Comparison of ENCODE assay signal across 11 cellular contexts in the genomic region with DNA sequence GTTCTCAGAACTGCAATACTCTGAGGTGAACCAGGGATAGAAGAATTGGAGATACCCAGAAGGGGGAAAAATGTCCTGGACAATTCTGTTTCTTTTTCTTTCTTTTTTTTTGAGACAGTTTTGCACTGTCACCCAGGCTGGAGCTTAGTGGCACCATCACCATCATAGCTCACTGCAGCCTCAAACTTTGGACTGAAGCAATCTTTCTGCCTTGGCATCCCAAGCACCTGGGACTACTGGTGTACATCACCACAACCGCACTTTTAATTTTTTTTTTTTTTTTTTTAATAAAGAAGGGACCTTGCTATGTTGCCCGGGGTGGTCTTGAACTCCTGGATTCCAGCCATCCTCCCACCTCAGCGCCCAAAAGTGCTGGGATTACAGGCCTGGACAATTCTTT. TPM values are rescaled to one million over a fixed set of nuclear protein-coding genes. Genes with fewer than 3 reads are reported as not detected.
DNase-seq lines count a peak whose midpoint lies in the region; ATAC-seq and TF ChIP-seq lines count a peak whose summit lies in the region.
"Had no signal": no experiment of that assay in that cellular context is flagged by ENCODE, and none has a peak within 500 bp of the region (broad histone marks: within the 10 kb centered on the region; RNA-seq: fewer than 3 reads in every experiment).

No MANE protein-coding gene starts in this region.

- CTCF ChIA-PET in activated naive CD4-positive, alpha-beta T cell treated with anti-CD3 and anti-CD28 coated beads for 36 hours (lab: Charles Lee) = interaction anchor here (0.6 to 1.0 kb wide), 3 partner anchors 8 to 227 kb away, joined by 3 read pairs; a partner anchor contains a TSS

- peaks cover 58% of the 10 kb centered on the region for H3K4me1 Mint-ChIP-seq in activated naive CD4-positive, alpha-beta T cell treated with anti-CD3 and anti-CD28 coated beads for 36 hours (ENCODE audit: low read depth)
- peaks cover 54% of the 10 kb centered on the region for H3K4me1 Mint-ChIP-seq in dendritic cell treated with granulocyte-macrophage colony-stimulating factor and Interleukin-4, amounts not matched to agents 40 ng/mL and 50 ng/mL, for 4 days (ENCODE audit: low read depth)

- H3K79me2 ChIP-seq in OCI-LY1 (ENCODE audit: insufficient read depth, low read length) = peaks cover 64% of the 10 kb centered on the region

- no peak overlapping the region for H2AFZ ChIP-seq in OCI-LY1 (ENCODE audit: low read length)
- H2AFZ ChIP-seq: GM23338 had no signal

- no peak overlapping the region for H3K27ac Mint-ChIP-seq in activated naive CD4-positive, alpha-beta T cell treated with anti-CD3 and anti-CD28 coated beads for 36 hours
- H3K27ac Mint-ChIP-seq in dendritic cell treated with granulocyte-macrophage colony-stimulating factor and Interleukin-4, amounts not matched to agents 40 ng/mL and 50 ng/mL, for 4 days = peak overlapping the region; percentile 23
- H3K27ac Mint-ChIP-seq: GM23338 had no signal

- no peak for ATAC-seq in upper lobe of right lung
- no peak for ATAC-seq in HG03469 (IDR thresholded peaks at IDR 0.05; ENCODE audit: unreplicated experiment)
- ATAC-seq: GM23338 had no signal

- H3K36me3 Mint-ChIP-seq in activated naive CD4-positive, alpha-beta T cell treated with anti-CD3 and anti-CD28 coated beads for 36 hours (ENCODE audit: low read depth) = peaks cover 4% of the 10 kb centered on the region
- peaks cover 31% of the 10 kb centered on the region for H3K36me3 Mint-ChIP-seq in dendritic cell treated with granulocyte-macrophage colony-stimulating factor and Interleukin-4, amounts not matched to agents 40 ng/mL and 50 ng/mL, for 4 days (ENCODE audit: low read depth)

- H3K9me3 Mint-ChIP-seq in activated naive CD4-positive, alpha-beta T cell treated with anti-CD3 and anti-CD28 coated beads for 36 hours = no peaks in the 10 kb centered on the region
- H3K9me3 Mint-ChIP-seq in dendritic cell treated with granulocyte-macrophage colony-stimulating factor and Interleukin-4, amounts not matched to agents 40 ng/mL and 50 ng/mL, for 4 days = no peaks in the 10 kb centered on the region

- no peaks in the 10 kb centered on the region for H4K20me1 ChIP-seq in OCI-LY1 (ENCODE audit: insufficient read depth, low read length)

- no peaks in the 10 kb centered on the region for H3K9me3 ChIP-seq in OCI-LY1 (ENCODE audit: low read length)
- H3K9me3 ChIP-seq in upper lobe of right lung = no peaks in the 10 kb centered on the region

- DNase-seq in activated naive CD4-positive, alpha-beta T cell treated with anti-CD3 and anti-CD28 coated beads for 36 hours = no peak
- no peak for DNase-seq in activated naive CD4-positive, alpha-beta T cell treated with anti-CD3 and anti-CD28 coated beads, Interleukin-2, amount 50 U/mL, for 16 hours
- DNase-seq in upper lobe of right lung (no peak), NCI-H82 treated with DMSO at 0.1 percent for 48 hours (lab: John Stamatoyannopoulos, UW; ENCODE audit: unreplicated experiment) (no peak), NK-92 (lab: John Stamatoyannopoulos, UW; ENCODE audit: unreplicated experiment) (no peak)
- DNase-seq: brain microvascular endothelial cell, NCI-H2081 treated with DMSO at 0.1 percent for 48 hours had no signal

- TF ChIP-seq CTCF in OCI-LY1 (IDR thresholded peaks at IDR 0.05; ENCODE audit: low read length) = no peak
- no peak for TF ChIP-seq CTCF in upper lobe of right lung (IDR thresholded peaks at IDR 0.05)

- no peaks in the 10 kb centered on the region for H3K9me2 ChIP-seq in OCI-LY1 (ENCODE audit: low read depth, low read length)

- H3K4me3 Mint-ChIP-seq in activated naive CD4-positive, alpha-beta T cell treated with anti-CD3 and anti-CD28 coated beads for 36 hours = peak overlapping the region; percentile 89
- peak overlapping the region; percentile 87 for H3K4me3 Mint-ChIP-seq in dendritic cell treated with granulocyte-macrophage colony-stimulating factor and Interleukin-4, amounts not matched to agents 40 ng/mL and 50 ng/mL, for 4 days

- intact Hi-C loops in activated naive CD4-positive, alpha-beta T cell treated with anti-CD3 and anti-CD28 coated beads for 36 hours (cut with micrococcal nuclease) = no loop called here
- intact Hi-C loops in dendritic cell treated with granulocyte-macrophage colony-stimulating factor and Interleukin-4, amounts not matched to agents 40 ng/mL and 50 ng/mL, for 4 days (cut with micrococcal nuclease) = no loop called here
- intact Hi-C loops in upper lobe of right lung (cut with DNase I) = no loop called here

- peak overlapping the region; percentile 92 for H3K4me3 ChIP-seq in OCI-LY1 (ENCODE audit: low read depth, low read length, poor library complexity, severe bottlenecking)
- peak overlapping the region; percentile 60 for H3K4me3 ChIP-seq in upper lobe of right lung

- peaks cover 82% of the 10 kb centered on the region for H3K4me1 ChIP-seq in OCI-LY1 (ENCODE audit: insufficient read depth, low read length, severe bottlenecking)
- H3K4me1 ChIP-seq in upper lobe of right lung = peaks cover 6% of the 10 kb centered on the region

- H3K27ac ChIP-seq in OCI-LY1 (ENCODE audit: low read depth, low read length, poor library complexity, severe bottlenecking) (peak overlapping the region; percentile 94), upper lobe of right lung (no peak overlapping the region)
- H3K27ac ChIP-seq: brain microvascular endothelial cell had no signal

- H3K27me3 ChIP-seq in OCI-LY1 (ENCODE audit: insufficient read depth, low read length) (no peaks in the 10 kb centered on the region), upper lobe of right lung (peaks cover 8% of the 10 kb centered on the region)
- H3K27me3 ChIP-seq: brain microvascular endothelial cell had no signal

- peak overlapping the region; percentile 96 for H3K9ac ChIP-seq in OCI-LY1 (ENCODE audit: low read length)

- H3F3A ChIP-seq in OCI-LY1 (ENCODE audit: insufficient read depth, low read length) = no peaks in the 10 kb centered on the region

- H3K4me2 ChIP-seq in OCI-LY1 (ENCODE audit: low read length) = peak overlapping the region; percentile 72

- H3K27me3 Mint-ChIP-seq in activated naive CD4-positive, alpha-beta T cell treated with anti-CD3 and anti-CD28 coated beads for 36 hours (ENCODE audit: low read depth) = no peaks in the 10 kb centered on the region
- no peaks in the 10 kb centered on the region for H3K27me3 Mint-ChIP-seq in dendritic cell treated with granulocyte-macrophage colony-stimulating factor and Interleukin-4, amounts not matched to agents 40 ng/mL and 50 ng/mL, for 4 days

- H3K36me3 ChIP-seq in OCI-LY1 (ENCODE audit: insufficient read depth, low read length) = peaks cover 7% of the 10 kb centered on the region
- no peaks in the 10 kb centered on the region for H3K36me3 ChIP-seq in upper lobe of right lung
- H3K36me3 ChIP-seq: brain microvascular endothelial cell had no signal

RNA-seq across cellular contexts. Expression of a gene that starts 1.9 kb away (rescaled TPM):
- 10 to 100 TPM; 41.4 to 43.7 TPM for total RNA-seq in activated naive CD4-positive, alpha-beta T cell treated with anti-CD3 and anti-CD28 coated beads for 36 hours
- total RNA-seq in upper lobe of right lung = 35.3 TPM
